8 cellular contexts compared by ENCODE assay signal in genomic region chr6:13711384-13711725, GRCh38. TPM values are rescaled to one million over a fixed set of nuclear protein-coding genes. Genes with fewer than 3 reads are reported as not detected.
A peak's percentile ranks its signal among the peaks of the same experiment; 100 is the strongest.
DNase-seq lines count a peak whose midpoint lies in the region; ATAC-seq, FAIRE-seq and TF ChIP-seq lines count a peak whose summit lies in the region.

No MANE protein-coding gene starts in this region.

- intact Hi-C loops in activated T-helper 1 cell treated with anti-CD3 and anti-CD28 coated beads, Interleukin-12 subunit alpha, Interleukin-12 subunit beta, Interleukin-2, Interleukin-4 antibody, amounts not matched to agents 30 ng/mL and 10 ng/mL and 1 ng/mL, durations not matched to agents 14 hours and 24 hours and 36 hours (cut with micrococcal nuclease): loop anchor here (1.0 to 10.0 kb wide), 6 partner anchors 17 to 384 kb away; partner anchors contain the start of genes GFOD1, NOL7 and TBC1D7
- intact Hi-C loops in transverse colon (cut with DNase I; ENCODE audit: low total_unique reads): loop anchor here (2.0 to 10.0 kb wide), 2 partner anchors 53 to 97 kb away; partner anchors contain the start of gene NOL7

- peaks cover 2% of the 10 kb centered on the region for H3K9me3 Mint-ChIP-seq in activated T-helper 1 cell treated with anti-CD3 and anti-CD28 coated beads, Interleukin-12 subunit alpha, Interleukin-12 subunit beta, Interleukin-2, Interleukin-4 antibody, amounts not matched to agents 30 ng/mL and 10 ng/mL and 1 ng/mL, durations not matched to agents 14 hours and 24 hours and 36 hours

- in situ Hi-C loops in astrocyte of the cerebellum (cut with HindIII; ENCODE audit: low sequenced_read_pairs): no loop called here
- in situ Hi-C loops in transverse colon (cut with MboI; ENCODE audit: low pct_ligation_motif_present in 1 of 4, low pct_unique_long_range_greater_than_20kb in 1 of 4, low sequenced_read_pairs in 3 of 4): no loop called here

- TF ChIP-seq CTCF in astrocyte of the cerebellum (IDR thresholded peaks at IDR 0.05; ENCODE audit: low read depth, low read length, missing control alignments) (no peak), liver (IDR thresholded peaks at IDR 0.05; ENCODE audit: low read depth, low read length, missing input control) (peak; percentile 2), transverse colon (IDR thresholded peaks at IDR 0.05) (peak in 1 of 5 experiments; percentile 17)

- H3K9ac ChIP-seq in liver (ENCODE audit: low read depth in 1 of 2, low read length in 2 of 2): no peak overlapping the region

- ATAC-seq in HG02840 (IDR thresholded peaks at IDR 0.05; ENCODE audit: low FRiP score, unreplicated experiment): peak; percentile 54

- FAIRE-seq in H54 (lab: Jason Lieb, UNC): no peak

- H3K27me3 Mint-ChIP-seq in activated T-helper 1 cell treated with anti-CD3 and anti-CD28 coated beads, Interleukin-12 subunit alpha, Interleukin-12 subunit beta, Interleukin-2, Interleukin-4 antibody, amounts not matched to agents 30 ng/mL and 10 ng/mL and 1 ng/mL, durations not matched to agents 14 hours and 24 hours and 36 hours (ENCODE audit: insufficient read depth): no peaks in the 10 kb centered on the region

- DNase-seq in activated T-helper 1 cell treated with anti-CD3 and anti-CD28 coated beads, Interleukin-2, amount 50 U/mL, for 16 hours (ENCODE audit: low read depth in 1 of 2, low spot score in 1 of 2): peak; percentile 33 to 58
- no peak for DNase-seq in activated T-helper 1 cell treated with anti-CD3 and anti-CD28 coated beads, Interleukin-12 subunit alpha, Interleukin-12 subunit beta, Interleukin-2, Interleukin-4 antibody, amounts not matched to agents 30 ng/mL and 10 ng/mL and 1 ng/mL, durations not matched to agents 14 hours and 24 hours and 36 hours (ENCODE audit: low spot score)
- DNase-seq in NOMO-1 treated with DMSO at 0.1 percent for 48 hours (lab: John Stamatoyannopoulos, UW; ENCODE audit: unreplicated experiment) (peak; percentile 67), astrocyte of the cerebellum (ENCODE audit: low read depth) (no peak), transverse colon (no peak), H54 (ENCODE audit: insufficient read length, low spot score) (no peak)

- TF ChIP-seq POLR2A in transverse colon (IDR thresholded peaks at IDR 0.05) (no peak), H54 (IDR thresholded peaks at IDR 0.05; ENCODE audit: low read depth, low read length) (no peak; the same call in 1 of the 2 replicates)

- peaks cover 8% of the 10 kb centered on the region for H3K36me3 Mint-ChIP-seq in activated T-helper 1 cell treated with anti-CD3 and anti-CD28 coated beads, Interleukin-12 subunit alpha, Interleukin-12 subunit beta, Interleukin-2, Interleukin-4 antibody, amounts not matched to agents 30 ng/mL and 10 ng/mL and 1 ng/mL, durations not matched to agents 14 hours and 24 hours and 36 hours (ENCODE audit: low read depth)

- H3K4me1 Mint-ChIP-seq in activated T-helper 1 cell treated with anti-CD3 and anti-CD28 coated beads, Interleukin-12 subunit alpha, Interleukin-12 subunit beta, Interleukin-2, Interleukin-4 antibody, amounts not matched to agents 30 ng/mL and 10 ng/mL and 1 ng/mL, durations not matched to agents 14 hours and 24 hours and 36 hours (ENCODE audit: low read depth): peaks cover 63% of the 10 kb centered on the region

- H3K4me1 ChIP-seq in liver (ENCODE audit: control insufficient read depth in 4 of 4, insufficient read depth in 4 of 4, low read length in 3 of 4): peaks cover 5 to 22% (median 9%) of the 10 kb centered on the region in 4 donors
- H3K4me1 ChIP-seq in transverse colon: peaks cover 21 to 39% (median 26%) of the 10 kb centered on the region in 4 donors

- H3K27me3 ChIP-seq in liver (ENCODE audit: control insufficient read depth in 4 of 4, insufficient read depth in 4 of 4, low read length in 3 of 4) (no peaks in the 10 kb centered on the region), transverse colon (no peaks in the 10 kb centered on the region)

- H3K4me3 ChIP-seq in astrocyte of the cerebellum (ENCODE audit: low read depth, low read length) (peak overlapping the region; percentile 89), liver (ENCODE audit: low read depth in 1 of 3, low read length in 3 of 3) (peak overlapping the region; percentile 32 to 95 (median 51)), transverse colon (peak overlapping the region; percentile 52 to 94 (median 84))

- TF ChIP-seq RAD21 in liver (IDR thresholded peaks at IDR 0.05): no peak

- H3K36me3 ChIP-seq in liver (ENCODE audit: control insufficient read depth in 4 of 4, insufficient read depth in 3 of 4, low read depth in 1 of 4, low read length in 3 of 4) (no peaks in the 10 kb centered on the region), transverse colon (no peaks in the 10 kb centered on the region)

- TF ChIP-seq EP300 in transverse colon (IDR thresholded peaks at IDR 0.05; ENCODE audit: low read depth): no peak

- H3K4me3 Mint-ChIP-seq in activated T-helper 1 cell treated with anti-CD3 and anti-CD28 coated beads, Interleukin-12 subunit alpha, Interleukin-12 subunit beta, Interleukin-2, Interleukin-4 antibody, amounts not matched to agents 30 ng/mL and 10 ng/mL and 1 ng/mL, durations not matched to agents 14 hours and 24 hours and 36 hours: no peak overlapping the region

- no peaks in the 10 kb centered on the region for H3K9me3 ChIP-seq in liver (ENCODE audit: control insufficient read depth in 4 of 4, low read length in 3 of 4)
- H3K9me3 ChIP-seq in transverse colon: no peaks in the 10 kb centered on the region

- under 1% methylated on average over 49 of the region's 49 CpGs for WGBS in liver
- WGBS in transverse colon (ENCODE audit: low coverage in 1 of 2), 2 donors: 0% methylated on average over 3 to 8 of the region's 49 CpGs

- H3K27ac Mint-ChIP-seq in activated T-helper 1 cell treated with anti-CD3 and anti-CD28 coated beads, Interleukin-12 subunit alpha, Interleukin-12 subunit beta, Interleukin-2, Interleukin-4 antibody, amounts not matched to agents 30 ng/mL and 10 ng/mL and 1 ng/mL, durations not matched to agents 14 hours and 24 hours and 36 hours: no peak overlapping the region

- H3K27ac ChIP-seq in liver (ENCODE audit: low read depth in 1 of 2, low read length in 2 of 2) (peak overlapping the region; percentile 81 to 90), transverse colon (peak overlapping the region; percentile 96 to 98 (median 98))

TF ChIP-seq in liver, 16 proteins besides CTCF, POLR2A, EP300 and RAD21:
- TF ChIP-seq GABPA (IDR thresholded peaks at IDR 0.05 in 1 of 2, conservative IDR thresholded peaks at IDR 0.05 in 1 of 2): no peak
- no peak for TF ChIP-seq REST (IDR thresholded peaks at IDR 0.05)
- no peak for TF ChIP-seq YY1 (IDR thresholded peaks at IDR 0.05)
- TF ChIP-seq JUND (IDR thresholded peaks at IDR 0.05): no peak
- no peak for TF ChIP-seq FOXA2 (IDR thresholded peaks at IDR 0.05)
- no peak for TF ChIP-seq SP1 (IDR thresholded peaks at IDR 0.05)
- no peak for TF ChIP-seq TAF1 (conservative IDR thresholded peaks at IDR 0.05)
- TF ChIP-seq ZBTB33 (IDR thresholded peaks at IDR 0.05): no peak
- TF ChIP-seq EGR1 (IDR thresholded peaks at IDR 0.05; ENCODE audit: low read depth in 2 of 2): no peak
TF ChIP-seq in liver: peak in this region for 0.

RNA-seq across cellular contexts. Expression of gene RANBP9, which starts 0.3 kb away (rescaled TPM):
- total RNA-seq in activated T-helper 1 cell treated with anti-CD3 and anti-CD28 coated beads, Interleukin-12 subunit alpha, Interleukin-12 subunit beta, Interleukin-2, Interleukin-4 antibody, amounts not matched to agents 30 ng/mL and 10 ng/mL and 1 ng/mL, durations not matched to agents 14 hours and 24 hours and 36 hours: 58.4 and 60.1 TPM in 2 replicates
- total RNA-seq in liver (10 to 100 TPM; 18.6 to 25.2 TPM), transverse colon (10 to 100 TPM; 17.9 to 40.8 (median 37.4) TPM)
- polyA plus RNA-seq in liver: 1 to 10 TPM; 5.8 to 9.7 TPM

Comparison
In these comparisons a context has a peak if more than half of its experiments do, and no peak if none do; other contexts are left out.
1. DNase-seq: peak in activated T-helper 1 cell treated with anti-CD3 and anti-CD28 coated beads, Interleukin-2, amount 50 U/mL, for 16 hours (2 of 2) and NOMO-1 treated with DMSO at 0.1 percent for 48 hours (single experiment); none in activated T-helper 1 cell treated with anti-CD3 and anti-CD28 coated beads, Interleukin-12 subunit alpha, Interleukin-12 subunit beta, Interleukin-2, Interleukin-4 antibody, amounts not matched to agents 30 ng/mL and 10 ng/mL and 1 ng/mL, durations not matched to agents 14 hours and 24 hours and 36 hours (single experiment), astrocyte of the cerebellum (single experiment), transverse colon (single experiment) and H54 (single experiment).
2. Peak in every context shown above with its lines, with median percentiles within 50 percentile points of each other: H3K4me3 ChIP-seq.